Comparison of ENCODE assay signal across 8 cellular contexts in the genomic region with DNA sequence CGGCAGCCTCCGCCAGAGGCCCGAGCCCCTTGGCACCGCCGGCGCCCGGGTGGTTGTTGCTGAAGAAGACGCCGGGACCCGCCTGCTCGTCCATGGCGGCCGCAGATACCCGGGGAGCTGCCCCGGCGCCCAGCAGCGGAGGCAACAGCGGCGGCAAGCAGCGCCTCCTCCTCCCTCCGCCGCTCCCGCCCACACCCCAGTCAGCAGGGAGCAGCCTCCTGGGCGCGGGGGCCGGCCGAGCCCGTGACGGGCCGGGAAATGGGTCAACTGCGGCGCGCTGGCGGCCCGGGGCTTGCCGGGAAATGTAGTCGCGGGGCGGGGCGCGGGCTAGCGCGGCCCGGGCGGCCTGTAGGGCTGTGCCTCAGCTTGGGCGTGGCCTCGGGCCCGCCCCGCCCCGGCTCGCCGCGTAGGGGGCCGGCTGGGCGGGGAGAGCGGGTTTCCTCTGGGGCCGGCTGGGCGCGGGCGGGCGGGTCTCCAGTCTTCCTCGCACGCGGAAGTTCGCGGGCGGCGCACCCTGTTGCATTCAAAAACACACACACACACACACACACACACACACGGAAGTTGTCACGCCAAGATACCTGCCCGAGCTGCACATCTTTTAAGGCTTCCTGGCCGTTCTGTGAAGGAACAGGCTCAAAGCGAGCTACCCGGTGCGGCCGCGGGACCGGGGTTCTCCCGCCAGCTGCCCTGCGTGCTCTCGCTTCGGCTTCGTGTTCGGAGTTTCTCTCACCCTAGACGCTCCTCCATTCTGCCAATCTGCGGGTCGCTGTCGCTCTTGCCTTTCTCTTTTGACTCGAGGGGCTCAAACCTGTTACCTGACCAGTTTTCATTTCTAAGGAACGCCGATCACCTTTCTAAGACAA. TPM values are rescaled to one million over a fixed set of nuclear protein-coding genes. Genes with fewer than 3 reads are reported as not detected.
DNase-seq lines count a peak whose midpoint lies in the region; ATAC-seq and TF ChIP-seq lines count a peak whose summit lies in the region.

A gene with protein sequence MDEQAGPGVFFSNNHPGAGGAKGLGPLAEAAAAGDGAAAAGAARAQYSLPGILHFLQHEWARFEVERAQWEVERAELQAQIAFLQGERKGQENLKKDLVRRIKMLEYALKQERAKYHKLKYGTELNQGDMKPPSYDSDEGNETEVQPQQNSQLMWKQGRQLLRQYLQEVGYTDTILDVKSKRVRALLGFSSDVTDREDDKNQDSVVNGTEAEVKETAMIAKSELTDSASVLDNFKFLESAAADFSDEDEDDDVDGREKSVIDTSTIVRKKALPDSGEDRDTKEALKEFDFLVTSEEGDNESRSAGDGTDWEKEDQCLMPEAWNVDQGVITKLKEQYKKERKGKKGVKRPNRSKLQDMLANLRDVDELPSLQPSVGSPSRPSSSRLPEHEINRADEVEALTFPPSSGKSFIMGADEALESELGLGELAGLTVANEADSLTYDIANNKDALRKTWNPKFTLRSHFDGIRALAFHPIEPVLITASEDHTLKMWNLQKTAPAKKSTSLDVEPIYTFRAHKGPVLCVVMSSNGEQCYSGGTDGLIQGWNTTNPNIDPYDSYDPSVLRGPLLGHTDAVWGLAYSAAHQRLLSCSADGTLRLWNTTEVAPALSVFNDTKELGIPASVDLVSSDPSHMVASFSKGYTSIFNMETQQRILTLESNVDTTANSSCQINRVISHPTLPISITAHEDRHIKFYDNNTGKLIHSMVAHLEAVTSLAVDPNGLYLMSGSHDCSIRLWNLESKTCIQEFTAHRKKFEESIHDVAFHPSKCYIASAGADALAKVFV (minus strand): TSS at position 167 of the 866 bp plus-strand sequence. CDS start 73 bp downstream, at position 94.

- no peak for TF ChIP-seq CTCF in GM12864 (IDR thresholded peaks at IDR 0.05; ENCODE audit: low read depth, low read length, missing control alignments)
- TF ChIP-seq CTCF in glutamatergic neuron (IDR thresholded peaks at IDR 0.05; ENCODE audit: partially characterized antibody, unreplicated experiment), result no peak
- TF ChIP-seq CTCF in ovary (IDR thresholded peaks at IDR 0.05), result no peak

- H3K27me3 ChIP-seq in ovary (no peaks in the 10 kb centered on the region), thymus (ENCODE audit: control insufficient read depth, insufficient read depth) (no peaks in the 10 kb centered on the region)

- peak within 1 kb of the TSS; percentile 98 for H3K4me3 Mint-ChIP-seq in activated naive CD8-positive, alpha-beta T cell
- H3K4me3 Mint-ChIP-seq in glutamatergic neuron (ENCODE audit: unreplicated experiment), result peak within 1 kb of the TSS; percentile 96

- peak; percentile 96 for ATAC-seq in HG02678 (IDR thresholded peaks at IDR 0.05; ENCODE audit: unreplicated experiment)

- H3K27ac ChIP-seq in ovary, result peak within 1 kb of the TSS in 1 of 2 donors; percentile 70
- H3K27ac ChIP-seq in thymus (ENCODE audit: low read depth), result peak within 1 kb of the TSS; percentile 97

- H3K9me3 ChIP-seq in ovary, result no peaks in the 10 kb centered on the region
- no peaks in the 10 kb centered on the region for H3K9me3 ChIP-seq in thymus (ENCODE audit: control insufficient read depth)

- peak; percentile 57 for TF ChIP-seq POLR2A in ovary (IDR thresholded peaks at IDR 0.05)

- H3K9me3 Mint-ChIP-seq in activated naive CD8-positive, alpha-beta T cell (ENCODE audit: low read depth), result no peaks in the 10 kb centered on the region
- H3K9me3 Mint-ChIP-seq in glutamatergic neuron (ENCODE audit: unreplicated experiment), result peaks cover 11% of the 10 kb centered on the region

- H3K4me1 ChIP-seq in ovary (ENCODE audit: insufficient read depth), result peaks cover 6% of the 10 kb centered on the region
- peaks cover 10% of the 10 kb centered on the region for H3K4me1 ChIP-seq in thymus (ENCODE audit: control insufficient read depth, insufficient read depth, low read length)

- no peak for TF ChIP-seq EP300 in ovary (IDR thresholded peaks at IDR 0.05)

- DNase-seq in GM12864 (ENCODE audit: low read depth), result peak; percentile 91
- peak; percentile 87 for DNase-seq in NCI-H1105 treated with DMSO at 0.1 percent for 48 hours (lab: John Stamatoyannopoulos, UW)
- peak; percentile 91 for DNase-seq in SKM-1 treated with dmso at 0.1 percent for 144 hours (lab: John Stamatoyannopoulos, UW; ENCODE audit: unreplicated experiment)
- peak; percentile 96 for DNase-seq in glutamatergic neuron
- DNase-seq in ovary, result peak; percentile 95 to 98 (median 96)

- no peaks in the 10 kb centered on the region for H3K27me3 Mint-ChIP-seq in activated naive CD8-positive, alpha-beta T cell
- no peaks in the 10 kb centered on the region for H3K27me3 Mint-ChIP-seq in glutamatergic neuron (ENCODE audit: unreplicated experiment)

- peak within 1 kb of the TSS; percentile 95 for H3K27ac Mint-ChIP-seq in activated naive CD8-positive, alpha-beta T cell
- H3K27ac Mint-ChIP-seq in glutamatergic neuron (ENCODE audit: unreplicated experiment), result peak within 1 kb of the TSS; percentile 64

- H3K4me3 ChIP-seq in GM12864 (ENCODE audit: low read depth, low read length) (peak within 1 kb of the TSS; percentile 76), ovary (peak within 1 kb of the TSS; percentile 81), thymus (ENCODE audit: low read length) (peak within 1 kb of the TSS; percentile 96)

- no peaks in the 10 kb centered on the region for H3K36me3 ChIP-seq in ovary
- H3K36me3 ChIP-seq in thymus (ENCODE audit: control insufficient read depth, insufficient read depth), result no peaks in the 10 kb centered on the region

- H3K36me3 Mint-ChIP-seq in activated naive CD8-positive, alpha-beta T cell, result peaks cover 2% of the 10 kb centered on the region
- no peaks in the 10 kb centered on the region for H3K36me3 Mint-ChIP-seq in glutamatergic neuron (ENCODE audit: unreplicated experiment)

- WGBS in ovary, 3 donors, result 0 to 2% (median 1%) methylated on average over 24 to 91 of the region's 91 CpGs
- under 1% methylated on average over 91 of the region's 91 CpGs for WGBS in thymus

- H3K4me1 Mint-ChIP-seq in activated naive CD8-positive, alpha-beta T cell (ENCODE audit: low read depth), result peaks cover 46% of the 10 kb centered on the region
- peaks cover 5% of the 10 kb centered on the region for H3K4me1 Mint-ChIP-seq in glutamatergic neuron (ENCODE audit: low read depth, unreplicated experiment)

- intact Hi-C loops in ovary (cut with DNase I), result no loop called here

RNA-seq across cellular contexts. Expression of the gene that starts here (rescaled TPM):
- total RNA-seq in glutamatergic neuron (ENCODE audit: unreplicated experiment) (20.8 TPM), ovary (10 to 100 TPM; 13.0 to 23.1 (median 19.3) TPM)
- polyA plus RNA-seq in ovary (10 to 100 TPM in 1 of 2 donors, 1 to 10 TPM in 1; 5.7 to 12.0 TPM), thymus (6.0 TPM)
